In genomic region chrX:134936542-134936941, GRCh38 we compare ENCODE assay signal across 15 cellular contexts. TPM values are rescaled to one million over a fixed set of nuclear protein-coding genes. Genes with fewer than 3 reads are reported as not detected.
DNase-seq lines count a peak whose midpoint lies in the region; ATAC-seq and TF ChIP-seq lines count a peak whose summit lies in the region.
"Had no signal": no experiment of that assay in that cellular context is flagged by ENCODE, and none has a peak within 500 bp of the region (broad histone marks: within the 10 kb centered on the region; RNA-seq: fewer than 3 reads in every experiment).

No MANE protein-coding gene starts in this region.

- no peaks in the 10 kb centered on the region for H3K36me3 Mint-ChIP-seq in mesothelial cell of epicardium
- no peaks in the 10 kb centered on the region for H3K36me3 Mint-ChIP-seq in naive thymus-derived CD8-positive, alpha-beta T cell

- H3K27me3 ChIP-seq in BJ (ENCODE audit: control insufficient read depth, insufficient read depth, low read length) = no peaks in the 10 kb centered on the region

- POLR2A ChIA-PET in BJ (lab: Charles Lee) = interaction anchor here (0.7 kb wide), 1 partner anchor 586 kb away, joined by 6 read pairs; no protein-coding TSS in a partner anchor
- POLR2A ChIA-PET in naive thymus-derived CD8-positive, alpha-beta T cell (lab: Charles Lee) = no interaction called here

- H3K9me3 Mint-ChIP-seq in mesothelial cell of epicardium = peaks cover 6% of the 10 kb centered on the region
- H3K9me3 Mint-ChIP-seq in naive thymus-derived CD8-positive, alpha-beta T cell = no peaks in the 10 kb centered on the region
- H3K9me3 Mint-ChIP-seq: activated T-cell treated with anti-CD3 and anti-CD28 coated beads, Interleukin-2, amount 50 U/mL, for 24 hours; stimulated activated naive CD8-positive, alpha-beta T cell treated with anti-CD3 and anti-CD28 coated beads, Interleukin-15, Interleukin-2, amounts not matched to agents 100 ng/mL and 50 ng/mL, for 24 hours had no signal

- CTCF ChIA-PET in BJ (lab: Yijun Ruan, JAX) = interaction anchor here (0.7 to 1.0 kb wide), 2 partner anchors 10 to 23 kb away, joined by 3 read pairs; no protein-coding TSS in a partner anchor

- H3K36me3 ChIP-seq in BJ (ENCODE audit: control insufficient read depth, insufficient read depth, low read length) = no peaks in the 10 kb centered on the region

- no peak overlapping the region for H3K4me3 ChIP-seq in BJ (ENCODE audit: low read depth, low read length)

- no peak overlapping the region for H3K4me3 Mint-ChIP-seq in mesothelial cell of epicardium
- no peak overlapping the region for H3K4me3 Mint-ChIP-seq in naive thymus-derived CD8-positive, alpha-beta T cell
- H3K4me3 Mint-ChIP-seq: activated T-cell treated with anti-CD3 and anti-CD28 coated beads, Interleukin-2, amount 50 U/mL, for 24 hours; stimulated activated naive CD8-positive, alpha-beta T cell treated with anti-CD3 and anti-CD28 coated beads, Interleukin-15, Interleukin-2, amounts not matched to agents 100 ng/mL and 50 ng/mL, for 24 hours had no signal

- TF ChIP-seq CTCF in BJ (IDR thresholded peaks at IDR 0.05; ENCODE audit: insufficient read depth, low read depth, low read length) = no peak
- TF ChIP-seq CTCF in mesothelial cell of epicardium (IDR thresholded peaks at IDR 0.05; ENCODE audit: unreplicated experiment) = no peak

- no peak for ATAC-seq in naive thymus-derived CD8-positive, alpha-beta T cell
- no peak for ATAC-seq in HG03460 (IDR thresholded peaks at IDR 0.05; ENCODE audit: unreplicated experiment)

- peaks cover 37% of the 10 kb centered on the region for H3K4me1 Mint-ChIP-seq in mesothelial cell of epicardium
- H3K4me1 Mint-ChIP-seq in naive thymus-derived CD8-positive, alpha-beta T cell = no peaks in the 10 kb centered on the region

- no peaks in the 10 kb centered on the region for H3K27me3 Mint-ChIP-seq in mesothelial cell of epicardium (ENCODE audit: low read depth)
- no peaks in the 10 kb centered on the region for H3K27me3 Mint-ChIP-seq in naive thymus-derived CD8-positive, alpha-beta T cell
- H3K27me3 Mint-ChIP-seq: stimulated activated naive CD8-positive, alpha-beta T cell treated with anti-CD3 and anti-CD28 coated beads, Interleukin-15, Interleukin-2, amounts not matched to agents 100 ng/mL and 50 ng/mL, for 24 hours had no signal

- DNase-seq in BJ (ENCODE audit: low read depth) (peak; percentile 46), MV-4-11 (lab: John Stamatoyannopoulos, UW) (peak; percentile 1), dedifferentiated amniotic fluid mesenchymal stem cell (ENCODE audit: extremely low spot score) (peak; percentile 23), mesothelial cell of epicardium (ENCODE audit: low spot score in 2 of 2, unreplicated experiment in 2 of 2) (no peak), NCI-H2081 treated with DMSO at 0.1 percent for 48 hours (lab: John Stamatoyannopoulos, UW) (no peak)
- no peak for DNase-seq in naive thymus-derived CD8-positive, alpha-beta T cell
- DNase-seq in activated CD4-positive, alpha-beta T cell treated with anti-CD3 and anti-CD28 coated beads, Interleukin-2, amount 50 U/mL, for 4 hours = no peak
- DNase-seq: activated CD4-positive, CD25-positive, alpha-beta regulatory T cell treated with anti-CD3 and anti-CD28 coated beads, Interleukin-2, amount 50 U/mL, for 72 hours; activated T-cell treated with anti-CD3 and anti-CD28 coated beads, Interleukin-2, amount 50 U/mL, for 24 hours; amygdala; NCI-H2029 treated with DMSO at 0.1 percent for 48 hours; NK-92 treated with Interleukin-12 subunit alpha and Interleukin-12 subunit beta, amount 100 ng/mL, for 24 hours; stimulated activated CD4-positive, alpha-beta T cell treated with anti-CD3 and anti-CD28 coated beads, Interleukin-4, amount 100 ng/mL, for 4 hours had no signal

- peak overlapping the region; percentile 77 for H3K27ac Mint-ChIP-seq in mesothelial cell of epicardium
- no peak overlapping the region for H3K27ac Mint-ChIP-seq in naive thymus-derived CD8-positive, alpha-beta T cell
- H3K27ac Mint-ChIP-seq: activated T-cell treated with anti-CD3 and anti-CD28 coated beads, Interleukin-2, amount 50 U/mL, for 24 hours; stimulated activated naive CD8-positive, alpha-beta T cell treated with anti-CD3 and anti-CD28 coated beads, Interleukin-15, Interleukin-2, amounts not matched to agents 100 ng/mL and 50 ng/mL, for 24 hours had no signal

RNA-seq across cellular contexts. Expression of gene MOSPD1, which starts 21.5 kb away (rescaled TPM):
- 9.8 and 26.2 TPM in 2 replicates for polyA plus RNA-seq in BJ (2011; rRNA removed)
- 4.9 and 10.1 TPM in 2 replicates for polyA minus RNA-seq in BJ (2011; rRNA and poly(A)+ RNA removed)
- 13.2 to 14.0 TPM (median 13.9 TPM) in 3 replicates for total RNA-seq in mesothelial cell of epicardium
- total RNA-seq in naive thymus-derived CD8-positive, alpha-beta T cell = 10 to 100 TPM; 10.2 to 11.5 TPM
- 10 to 100 TPM; 15.1 to 20.3 (median 16.8) TPM for polyA plus RNA-seq in naive thymus-derived CD8-positive, alpha-beta T cell

RNA-seq across cellular contexts. Expression of gene SMIM10, which starts 54.2 kb away (rescaled TPM):
- polyA plus RNA-seq in BJ (2011; rRNA removed) = 4.8 and 5.2 TPM in 2 replicates
- polyA minus RNA-seq in BJ (2011; rRNA and poly(A)+ RNA removed) = 0.66 and 0.72 TPM in 2 replicates
- total RNA-seq in mesothelial cell of epicardium = 3.0 to 4.0 TPM (median 3.7 TPM) in 3 replicates
- total RNA-seq in naive thymus-derived CD8-positive, alpha-beta T cell = not detected
- polyA plus RNA-seq in naive thymus-derived CD8-positive, alpha-beta T cell = under 1 TPM in 1 of 3 donors, not detected in 2; 0.14 TPM

Comparison
In these comparisons a context has a peak if more than half of its experiments do, and no peak if none do; other contexts are left out.
1. DNase-seq: peak in BJ (single experiment), MV-4-11 (single experiment) and dedifferentiated amniotic fluid mesenchymal stem cell (single experiment); none in mesothelial cell of epicardium (0 of 2), naive thymus-derived CD8-positive, alpha-beta T cell (0 of 10), activated CD4-positive, alpha-beta T cell treated with anti-CD3 and anti-CD28 coated beads, Interleukin-2, amount 50 U/mL, for 4 hours (0 of 2) and NCI-H2081 treated with DMSO at 0.1 percent for 48 hours (single experiment).